In the genomic region with DNA sequence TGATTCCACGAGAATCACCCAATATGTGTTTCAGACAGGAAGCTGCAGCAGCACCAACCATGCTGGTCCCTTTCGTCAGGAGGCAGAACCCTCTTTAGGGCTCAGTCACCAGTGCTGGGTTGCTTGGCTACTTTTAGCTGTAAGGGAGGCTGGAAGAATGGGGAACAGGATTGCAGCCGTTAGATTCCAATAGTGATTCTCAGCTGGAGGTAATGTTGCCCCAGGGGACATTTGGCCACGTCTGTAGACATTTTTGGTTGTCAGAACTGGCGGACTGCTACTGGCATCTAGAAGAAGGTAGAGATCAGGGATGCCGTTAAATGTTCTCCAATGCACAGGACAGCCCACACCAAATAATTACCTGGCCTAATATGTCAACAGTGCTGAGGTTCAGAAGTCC, we compare ENCODE assay signal across 18 cellular contexts.
DNase-seq lines count a peak whose midpoint lies in the region; ATAC-seq and TF ChIP-seq lines count a peak whose summit lies in the region.
"Had no signal": no experiment of that assay in that cellular context is flagged by ENCODE, and none has a peak within 500 bp of the region (broad histone marks: within the 10 kb centered on the region; RNA-seq: fewer than 3 reads in every experiment).

No MANE protein-coding gene starts in this region.

- no peaks in the 10 kb centered on the region for H3K27me3 Mint-ChIP-seq in T-helper 1 cell treated with Interleukin-12 subunit alpha and Interleukin-12 subunit beta and Interleukin-4 antibody, amounts not matched to agents 30 μg/mL and 1 μg/mL, for 36 hours (ENCODE audit: low read depth)
- peaks cover 0 to 5% of the 10 kb centered on the region in 2 donors for H3K27me3 Mint-ChIP-seq in CD8-positive, alpha-beta memory T cell

- CTCF ChIA-PET in CD8-positive, alpha-beta memory T cell (lab: Charles Lee) = no interaction called here

- POLR2A ChIA-PET in CD8-positive, alpha-beta memory T cell (lab: Charles Lee) = no interaction called here

- peaks cover 20 to 39% (median 30%) of the 10 kb centered on the region in 10 experiments for H3K4me1 ChIP-seq in BLaER1 treated with 17β-estradiol and CSF1 and Interleukin-3, amounts not matched to agents 10 nM and 100 nM
- peaks cover 21 to 23% of the 10 kb centered on the region in 2 experiments for H3K4me1 ChIP-seq in neutrophil (ENCODE audit: control insufficient read depth in 1 of 2, insufficient read depth in 1 of 2, low read depth in 1 of 2, low read length in 1 of 2)
- no peaks in the 10 kb centered on the region for H3K4me1 ChIP-seq in CD8-positive, alpha-beta memory T cell (ENCODE audit: insufficient read depth, low read length)

- peaks cover 0 to 91% (median 44%) of the 10 kb centered on the region in 11 experiments; a peak in 17 of 22 replicates for H3K36me3 ChIP-seq in BLaER1 treated with 17β-estradiol and CSF1 and Interleukin-3, amounts not matched to agents 10 nM and 100 nM
- peaks cover 18% of the 10 kb centered on the region for H3K36me3 ChIP-seq in neutrophil
- no peaks in the 10 kb centered on the region for H3K36me3 ChIP-seq in CD8-positive, alpha-beta memory T cell (ENCODE audit: insufficient read depth, low read length)

- H3K4me3 Mint-ChIP-seq in T-helper 1 cell treated with Interleukin-12 subunit alpha and Interleukin-12 subunit beta and Interleukin-4 antibody, amounts not matched to agents 30 μg/mL and 1 μg/mL, for 36 hours = no peak overlapping the region
- no peak overlapping the region for H3K4me3 Mint-ChIP-seq in CD8-positive, alpha-beta memory T cell
- H3K4me3 Mint-ChIP-seq: CD14-positive monocyte had no signal

- no peaks in the 10 kb centered on the region for H3K27me3 ChIP-seq in BLaER1 treated with 17β-estradiol and CSF1 and Interleukin-3, amounts not matched to agents 10 nM and 100 nM
- H3K27me3 ChIP-seq in neutrophil = no peaks in the 10 kb centered on the region
- no peaks in the 10 kb centered on the region for H3K27me3 ChIP-seq in CD8-positive, alpha-beta memory T cell (ENCODE audit: insufficient read depth, low read length, poor library complexity, severe bottlenecking)

- peaks cover 11% of the 10 kb centered on the region for H3K36me3 Mint-ChIP-seq in T-helper 1 cell treated with Interleukin-12 subunit alpha and Interleukin-12 subunit beta and Interleukin-4 antibody, amounts not matched to agents 30 μg/mL and 1 μg/mL, for 36 hours (ENCODE audit: low read depth)
- H3K36me3 Mint-ChIP-seq in CD8-positive, alpha-beta memory T cell = peaks cover 0 to 2% (median 0%) of the 10 kb centered on the region in 3 donors
- H3K36me3 Mint-ChIP-seq: CD14-positive monocyte had no signal

- ATAC-seq in HG03432 (IDR thresholded peaks at IDR 0.05; ENCODE audit: unreplicated experiment) (peak; percentile 26), HG03045 (IDR thresholded peaks at IDR 0.05; ENCODE audit: unreplicated experiment) (no peak)
- ATAC-seq: Panc1, Right ventricle myocardium inferior had no signal

- no peaks in the 10 kb centered on the region for H3K9me3 Mint-ChIP-seq in T-helper 1 cell treated with Interleukin-12 subunit alpha and Interleukin-12 subunit beta and Interleukin-4 antibody, amounts not matched to agents 30 μg/mL and 1 μg/mL, for 36 hours
- peaks cover 0 to 4% (median 0%) of the 10 kb centered on the region in 5 donors for H3K9me3 Mint-ChIP-seq in CD8-positive, alpha-beta memory T cell

- DNase-seq in T-helper 1 cell (no peak), superior temporal gyrus (ENCODE audit: extremely low spot score) (no peak)
- DNase-seq in CD8-positive, alpha-beta memory T cell = no peak
- DNase-seq: DMS79, Karpas-422, NCI-H187 treated with DMSO at 0.1 percent for 48 hours, NCI-H446 treated with DMSO at 0.1 percent for 48 hours, NCI-H748 treated with DMSO at 0.1 percent for 48 hours had no signal

- no peak overlapping the region for H3K4me3 ChIP-seq in BLaER1 treated with 17β-estradiol and CSF1 and Interleukin-3, amounts not matched to agents 10 nM and 100 nM
- H3K4me3 ChIP-seq in neutrophil (ENCODE audit: low read depth in 1 of 2, low read length in 1 of 2) = no peak overlapping the region
- H3K4me3 ChIP-seq in CD8-positive, alpha-beta memory T cell (ENCODE audit: low read length) = no peak overlapping the region
- H3K4me3 ChIP-seq: SK-N-MC had no signal

- H3K27ac Mint-ChIP-seq in T-helper 1 cell treated with Interleukin-12 subunit alpha and Interleukin-12 subunit beta and Interleukin-4 antibody, amounts not matched to agents 30 μg/mL and 1 μg/mL, for 36 hours = peak overlapping the region; percentile 10
- peak overlapping the region in 2 of 8 donors; percentile 3 to 61 for H3K27ac Mint-ChIP-seq in CD8-positive, alpha-beta memory T cell

- H3K4me2 ChIP-seq in BLaER1 treated with 17β-estradiol and CSF1 and Interleukin-3, amounts not matched to agents 10 nM and 100 nM = peak overlapping the region; percentile 20 to 70 (median 60); a peak in 21 of 22 replicates

- H4K20me1 ChIP-seq in BLaER1 treated with 17β-estradiol and CSF1 and Interleukin-3, amounts not matched to agents 10 nM and 100 nM = peaks cover 0 to 85% (median 8%) of the 10 kb centered on the region in 11 experiments; a peak in 8 of 22 replicates

- H3K27ac ChIP-seq in BLaER1 treated with 17β-estradiol and CSF1 and Interleukin-3, amounts not matched to agents 10 nM and 100 nM = peak overlapping the region in 3 of 11 experiments; percentile 10 to 53 (median 18); a peak in 3 of 22 replicates
- peak overlapping the region; percentile 39 for H3K27ac ChIP-seq in neutrophil
- no peak overlapping the region for H3K27ac ChIP-seq in CD8-positive, alpha-beta memory T cell (ENCODE audit: low read depth, low read length)
- H3K27ac ChIP-seq: 22Rv1, SK-N-MC had no signal

- no peak for TF ChIP-seq CTCF in neutrophil (IDR thresholded peaks at IDR 0.05)

- H3K9me3 ChIP-seq in BLaER1 treated with 17β-estradiol and CSF1 and Interleukin-3, amounts not matched to agents 10 nM and 100 nM (replicated peaks in 1 of 11) = peaks cover 0 to 26% (median 7%) of the 10 kb centered on the region in 11 experiments; a peak in 9 of 22 replicates
- H3K9me3 ChIP-seq in neutrophil = no peaks in the 10 kb centered on the region
- no peaks in the 10 kb centered on the region for H3K9me3 ChIP-seq in CD8-positive, alpha-beta memory T cell (ENCODE audit: low read length)

- H3K9ac ChIP-seq in BLaER1 treated with 17β-estradiol and CSF1 and Interleukin-3, amounts not matched to agents 10 nM and 100 nM = no peak overlapping the region

- peaks cover 20% of the 10 kb centered on the region for H3K4me1 Mint-ChIP-seq in T-helper 1 cell treated with Interleukin-12 subunit alpha and Interleukin-12 subunit beta and Interleukin-4 antibody, amounts not matched to agents 30 μg/mL and 1 μg/mL, for 36 hours (ENCODE audit: low read depth)
- H3K4me1 Mint-ChIP-seq in CD8-positive, alpha-beta memory T cell = peaks cover 0 to 7% (median 0%) of the 10 kb centered on the region in 3 donors
